Comparison of ENCODE assay signal across 8 cellular contexts in genomic region chr10:5814110-5815107, GRCh38. TPM values are rescaled to one million over a fixed set of nuclear protein-coding genes. Genes with fewer than 3 reads are reported as not detected.
DNase-seq lines count a peak whose midpoint lies in the region; ATAC-seq, FAIRE-seq and TF ChIP-seq lines count a peak whose summit lies in the region.

No MANE protein-coding gene starts in this region.

- intact Hi-C loops in lower lobe of right lung (cut with DNase I): no loop called here

- H3K4me3 ChIP-seq in LNCaP clone FGC (ENCODE audit: low read depth, low read length) (peak overlapping the region; percentile 80), astrocyte (ENCODE audit: insufficient read depth, low read depth, low read length) (peak overlapping the region; percentile 62), lower lobe of right lung (peak overlapping the region; percentile 90), upper lobe of left lung (peak overlapping the region; percentile 82 to 94 (median 86))

- peak overlapping the region; percentile 78 for H3K27ac Mint-ChIP-seq in astrocyte (ENCODE audit: unreplicated experiment)

- peak; percentile 55 for DNase-seq in ELR (ENCODE audit: low read depth)
- DNase-seq in LNCaP clone FGC (ENCODE audit: low read depth): no peak
- peak; percentile 4 for DNase-seq in astrocyte (ENCODE audit: low read depth)
- no peak for DNase-seq in lower lobe of right lung
- no peak for DNase-seq in upper lobe of left lung
- no peak for DNase-seq in AG08396 (ENCODE audit: low spot score)
- DNase-seq in KG1 (lab: John Stamatoyannopoulos, UW): no peak

- H3K4me2 ChIP-seq in astrocyte (ENCODE audit: low read length): peak overlapping the region; percentile 90

- peak overlapping the region; percentile 99 for H3K9ac ChIP-seq in astrocyte (ENCODE audit: low read length)

- H3K9me3 Mint-ChIP-seq in astrocyte (ENCODE audit: unreplicated experiment): no peaks in the 10 kb centered on the region

- peaks cover 32% of the 10 kb centered on the region for H4K20me1 ChIP-seq in astrocyte (ENCODE audit: insufficient read depth, low read length)

- TF ChIP-seq EP300 in upper lobe of left lung (IDR thresholded peaks at IDR 0.05): no peak

- peaks cover 18% of the 10 kb centered on the region for H3K4me1 Mint-ChIP-seq in astrocyte (ENCODE audit: low read depth, unreplicated experiment)

- peak overlapping the region; percentile 65 for H2AFZ ChIP-seq in astrocyte (ENCODE audit: low read depth, low read length)

- H3K9me3 ChIP-seq in astrocyte (ENCODE audit: insufficient read depth, low read depth, low read length): no peaks in the 10 kb centered on the region
- H3K9me3 ChIP-seq in lower lobe of right lung: no peaks in the 10 kb centered on the region
- no peaks in the 10 kb centered on the region for H3K9me3 ChIP-seq in upper lobe of left lung

- ATAC-seq in lower lobe of right lung (no peak), upper lobe of left lung (ENCODE audit: low FRiP score in 2 of 2) (no peak), GM21381 (IDR thresholded peaks at IDR 0.05; ENCODE audit: unreplicated experiment) (no peak)

- TF ChIP-seq CTCF in LNCaP clone FGC (IDR thresholded peaks at IDR 0.05; ENCODE audit: control insufficient read depth, extremely low read depth, insufficient read depth): no peak
- TF ChIP-seq CTCF in astrocyte (IDR thresholded peaks at IDR 0.05; ENCODE audit: insufficient read depth, low read depth, low read length): no peak
- no peak for TF ChIP-seq CTCF in lower lobe of right lung (IDR thresholded peaks at IDR 0.05)
- TF ChIP-seq CTCF in upper lobe of left lung (IDR thresholded peaks at IDR 0.05): no peak

- peak overlapping the region; percentile 86 for H3K4me3 Mint-ChIP-seq in astrocyte (ENCODE audit: unreplicated experiment)

- peaks cover 51% of the 10 kb centered on the region for H3K79me2 ChIP-seq in astrocyte (ENCODE audit: insufficient read depth, low read length)

- no peaks in the 10 kb centered on the region for H3K36me3 Mint-ChIP-seq in astrocyte (ENCODE audit: low read depth, unreplicated experiment)

- no peaks in the 10 kb centered on the region for H3K36me3 ChIP-seq in astrocyte (ENCODE audit: insufficient read depth, low read length)
- H3K36me3 ChIP-seq in lower lobe of right lung: no peaks in the 10 kb centered on the region
- no peaks in the 10 kb centered on the region for H3K36me3 ChIP-seq in upper lobe of left lung

- no peaks in the 10 kb centered on the region for H3K27me3 ChIP-seq in astrocyte (ENCODE audit: insufficient read depth, low read length)
- H3K27me3 ChIP-seq in lower lobe of right lung (ENCODE audit: low read depth): no peaks in the 10 kb centered on the region
- no peaks in the 10 kb centered on the region for H3K27me3 ChIP-seq in upper lobe of left lung

- H3K27ac ChIP-seq in astrocyte (ENCODE audit: low read depth, low read length) (peak overlapping the region; percentile 93), lower lobe of right lung (peak overlapping the region; percentile 97), upper lobe of left lung (peak overlapping the region; percentile 96 to 100 (median 98))

- TF ChIP-seq POLR2A in upper lobe of left lung (IDR thresholded peaks at IDR 0.05): no peak

- no peaks in the 10 kb centered on the region for H3K27me3 Mint-ChIP-seq in astrocyte (ENCODE audit: low read depth, unreplicated experiment)

- FAIRE-seq in astrocyte (lab: Jason Lieb, UNC): no peak

- 21 to 23% methylated on average over 12 of the region's 12 CpGs for WGBS in upper lobe of left lung, 2 donors

- H3K4me1 ChIP-seq in astrocyte (ENCODE audit: insufficient read depth, low read length) (peaks cover 20% of the 10 kb centered on the region), lower lobe of right lung (peaks cover 39% of the 10 kb centered on the region), upper lobe of left lung (peaks cover 32 to 44% (median 35%) of the 10 kb centered on the region in 4 donors)

RNA-seq across cellular contexts. Expression of gene GDI2, which starts 1.2 kb away (rescaled TPM):
- total RNA-seq in astrocyte (267 and 280 TPM in 2 replicates), lower lobe of right lung (192 TPM), upper lobe of left lung (100 to 1,000 TPM in 4 of 6 donors, 10 to 100 TPM in 2; 77.5 to 239 (median 176) TPM)

Comparison
In these comparisons a context has a peak if more than half of its experiments do, and no peak if none do; other contexts are left out.
1. DNase-seq: peak in ELR (single experiment) and astrocyte (single experiment); none in LNCaP clone FGC (single experiment), lower lobe of right lung (single experiment), upper lobe of left lung (0 of 2), AG08396 (single experiment) and KG1 (single experiment).
2. Peak in every context shown above with its lines, with median percentiles within 50 percentile points of each other: H3K4me3 ChIP-seq and H3K27ac ChIP-seq.